16 cellular contexts compared by ENCODE assay signal in genomic region chr14:101185081-101185835, GRCh38.
DNase-seq lines count a peak whose midpoint lies in the region; TF ChIP-seq lines count a peak whose summit lies in the region.
"Had no signal": no experiment of that assay in that cellular context is flagged by ENCODE, and none has a peak within 500 bp of the region (broad histone marks: within the 10 kb centered on the region; RNA-seq: fewer than 3 reads in every experiment).

No MANE protein-coding gene starts in this region.

- H3K27me3 ChIP-seq in H7 (ENCODE audit: control insufficient read depth, insufficient read depth, low read length), result no peaks in the 10 kb centered on the region
- no peaks in the 10 kb centered on the region for H3K27me3 ChIP-seq in mesendoderm (ENCODE audit: insufficient read depth, low read length, poor library complexity)
- H3K27me3 ChIP-seq in spleen (replicated peaks in 1 of 7), result peaks cover 0 to 21% (median 0%) of the 10 kb centered on the region in 7 donors

- H3K4me3 ChIP-seq in H7 (ENCODE audit: insufficient read depth, low read depth, low read length) (no peak overlapping the region), mesendoderm (ENCODE audit: low read length) (no peak overlapping the region), spleen (no peak overlapping the region)

- no CpG with 5 or more reads among the region's 15 CpGs for WGBS in mesendoderm (ENCODE audit: extremely low coverage, insufficient coverage, low lambda C conversion rate)
- 77 to 93% (median 86%) methylated on average over 10 to 15 of the region's 15 CpGs for WGBS in spleen, 5 donors

- H3K36me3 ChIP-seq in H7 (replicated peaks; ENCODE audit: control insufficient read depth, insufficient read depth, low read length) (no peaks in the 10 kb centered on the region), mesendoderm (ENCODE audit: control insufficient read depth, insufficient read depth, low read length) (no peaks in the 10 kb centered on the region), spleen (no peaks in the 10 kb centered on the region)

- H3K27ac Mint-ChIP-seq in brain, result peak overlapping the region in 4 of 5 experiments; percentile 5 to 88 (median 50)
- H3K27ac Mint-ChIP-seq: H9 had no signal

- no peak overlapping the region for H3K9ac ChIP-seq in mesendoderm (ENCODE audit: low read length)

- intact Hi-C loops in spleen (cut with DNase I; ENCODE audit: low total_unique reads), result no loop called here

- peak overlapping the region; percentile 72 for H2AK5ac ChIP-seq in mesendoderm (ENCODE audit: low read length)

- no peak overlapping the region for H4K5ac ChIP-seq in mesendoderm (ENCODE audit: low read length)

- no peak overlapping the region for H3K23ac ChIP-seq in mesendoderm (ENCODE audit: low read length)

- H3K4me3 Mint-ChIP-seq in brain, result no peak overlapping the region
- H3K4me3 Mint-ChIP-seq: H9 had no signal

- H3K4ac ChIP-seq in mesendoderm (ENCODE audit: low read depth, low read length), result no peak overlapping the region

- H2BK5ac ChIP-seq in mesendoderm (ENCODE audit: low read length), result no peak overlapping the region

- H3K9me3 Mint-ChIP-seq in brain, result peaks cover 5 to 15% (median 11%) of the 10 kb centered on the region in 5 experiments

- no peaks in the 10 kb centered on the region for H3K79me1 ChIP-seq in mesendoderm (ENCODE audit: low read length)

- no peak for TF ChIP-seq POLR2A in spleen (IDR thresholded peaks at IDR 0.05)

- H3K4me1 ChIP-seq in mesendoderm (ENCODE audit: control insufficient read depth, low read depth, low read length), result peaks cover 2% of the 10 kb centered on the region
- no peaks in the 10 kb centered on the region for H3K4me1 ChIP-seq in spleen

- H3K4me2 ChIP-seq in mesendoderm (ENCODE audit: low read length), result no peak overlapping the region

- DNase-seq in H7 (peak; percentile 18), mesendoderm (no peak), spleen (peak; percentile 46), NCI-H1436 treated with DMSO at 0.1 percent for 48 hours (lab: John Stamatoyannopoulos, UW) (no peak), MV-4-11 (lab: John Stamatoyannopoulos, UW) (no peak), AG20443 (ENCODE audit: low spot score) (no peak)
- DNase-seq: COR-L47, DMS153, H9, KBM-7, NCI-H1048, NCI-H2107, NCI-H345, NCI-H526 treated with DMSO at 0.1 percent for 48 hours had no signal

- peak overlapping the region; percentile 11 for H3K18ac ChIP-seq in mesendoderm (ENCODE audit: low read length)

- H2BK15ac ChIP-seq in mesendoderm (replicated peaks; ENCODE audit: low read depth), result no peak overlapping the region

- H3K27ac ChIP-seq in mesendoderm (ENCODE audit: low read depth, low read length), result no peak overlapping the region
- H3K27ac ChIP-seq in spleen, result no peak overlapping the region
- H3K27ac ChIP-seq: C4-2B had no signal

- H4K8ac ChIP-seq in mesendoderm (ENCODE audit: low read depth, low read length), result no peak overlapping the region

- H3K27me3 Mint-ChIP-seq in brain, result peaks cover 21% of the 10 kb centered on the region

- no peaks in the 10 kb centered on the region for H3K36me3 Mint-ChIP-seq in brain

- TF ChIP-seq CTCF in brain (conservative IDR thresholded peaks at IDR 0.05), result no peak
- TF ChIP-seq CTCF in spleen (IDR thresholded peaks at IDR 0.05 in 8 of 11, conservative IDR thresholded peaks at IDR 0.05 in 3 of 11), result no peak

- no peak overlapping the region for H2BK120ac ChIP-seq in mesendoderm (ENCODE audit: low read depth, low read length)

- H3K9me3 ChIP-seq in spleen, result peaks cover 0 to 22% (median 7%) of the 10 kb centered on the region in 8 donors

- peak overlapping the region; percentile 0 for H3K56ac ChIP-seq in mesendoderm (ENCODE audit: low read length)

- H3K79me2 ChIP-seq in mesendoderm (ENCODE audit: control insufficient read depth, insufficient read depth, low read length), result no peaks in the 10 kb centered on the region

- H3K4me1 Mint-ChIP-seq in brain, result peaks cover 51% of the 10 kb centered on the region

Comparison
In these comparisons a context has a peak if more than half of its experiments do, and no peak if none do; other contexts are left out.
1. DNase-seq: peak in H7 (single experiment) and spleen (single experiment); none in mesendoderm (single experiment), NCI-H1436 treated with DMSO at 0.1 percent for 48 hours (single experiment), MV-4-11 (single experiment) and AG20443 (single experiment).